ENCODE assay signal across 16 cellular contexts in the genomic region with DNA sequence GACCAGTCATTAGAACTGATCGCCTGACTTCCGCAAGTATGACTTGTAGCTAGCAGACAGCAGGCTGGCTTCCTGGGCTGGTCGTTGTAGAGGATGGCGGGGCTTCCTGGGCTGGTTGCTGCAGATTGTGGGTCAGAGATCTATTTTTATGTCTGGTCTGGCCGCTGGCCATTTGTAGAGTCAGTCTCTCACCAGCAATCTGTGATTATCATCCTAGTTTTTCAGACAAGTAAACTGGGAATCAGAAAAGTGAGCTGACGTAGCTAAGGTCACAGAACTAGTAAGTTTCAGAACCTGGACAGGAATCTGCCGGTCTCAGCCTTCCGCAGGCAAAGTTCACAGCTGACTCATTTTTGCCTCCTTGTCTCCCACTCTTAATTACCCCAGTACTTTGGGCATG. TPM values are rescaled to one million over a fixed set of nuclear protein-coding genes. Genes with fewer than 3 reads are reported as not detected.
DNase-seq lines count a peak whose midpoint lies in the region; ATAC-seq and TF ChIP-seq lines count a peak whose summit lies in the region.
"Had no signal": no experiment of that assay in that cellular context is flagged by ENCODE, and none has a peak within 500 bp of the region (broad histone marks: within the 10 kb centered on the region; RNA-seq: fewer than 3 reads in every experiment).

No MANE protein-coding gene starts in this region.

- H3K4me3 Mint-ChIP-seq in GM23338 = no peak overlapping the region
- H3K4me3 Mint-ChIP-seq: activated naive CD8-positive, alpha-beta T cell treated with anti-CD3 and anti-CD28 coated beads for 36 hours; naive thymus-derived CD8-positive, alpha-beta T cell; T-cell had no signal

- H3K4me1 ChIP-seq in GM23338 (ENCODE audit: insufficient read depth) (peaks cover 17% of the 10 kb centered on the region), Karpas-422 (ENCODE audit: low read length) (no peaks in the 10 kb centered on the region), prostate gland (replicated peaks) (no peaks in the 10 kb centered on the region)

- H3K4me2 ChIP-seq in GM23338 (peak overlapping the region; percentile 40; the same call in 1 of the 2 replicates), Karpas-422 (ENCODE audit: low read depth, low read length, poor library complexity, severe bottlenecking) (no peak overlapping the region)

- no peak overlapping the region for H3K4me3 ChIP-seq in GM23338
- H3K4me3 ChIP-seq in Karpas-422 (ENCODE audit: low read length) = no peak overlapping the region
- H3K4me3 ChIP-seq in prostate gland = no peak overlapping the region

- H3K27ac ChIP-seq in GM23338 (ENCODE audit: low read depth) (no peak overlapping the region), Karpas-422 (ENCODE audit: low read length) (no peak overlapping the region), prostate gland (no peak overlapping the region)
- H3K27ac ChIP-seq: epithelial cell of prostate had no signal

- H3K79me2 ChIP-seq in GM23338 (replicated peaks; ENCODE audit: insufficient read depth) = no peaks in the 10 kb centered on the region
- no peaks in the 10 kb centered on the region for H3K79me2 ChIP-seq in Karpas-422 (ENCODE audit: low read length)

- 0 out of 2 replicates have a peak, but pooled peaks cover 3% of the 10 kb centered on the region for H3F3A ChIP-seq in GM23338 (replicated peaks; ENCODE audit: low read depth)

- no peak for TF ChIP-seq POLR2A in prostate gland (IDR thresholded peaks at IDR 0.05)

- peaks cover 18% of the 10 kb centered on the region for H3K27me3 Mint-ChIP-seq in GM23338 (ENCODE audit: insufficient read depth, low read depth, poor library complexity)
- H3K27me3 Mint-ChIP-seq: activated naive CD8-positive, alpha-beta T cell treated with anti-CD3 and anti-CD28 coated beads for 36 hours; T-cell had no signal

- H2AFZ ChIP-seq in GM23338 (0 out of 2 replicates have a peak overlapping the region, but pooled peaks have one; percentile 76), Karpas-422 (ENCODE audit: low read length) (no peak overlapping the region)

- no peak overlapping the region for H3K27ac Mint-ChIP-seq in GM23338
- H3K27ac Mint-ChIP-seq: activated naive CD8-positive, alpha-beta T cell treated with anti-CD3 and anti-CD28 coated beads for 36 hours; naive thymus-derived CD8-positive, alpha-beta T cell; T-cell had no signal

- H4K20me1 ChIP-seq in GM23338 (replicated peaks; ENCODE audit: insufficient read depth) (no peaks in the 10 kb centered on the region), Karpas-422 (ENCODE audit: insufficient read depth, low read depth, low read length) (no peaks in the 10 kb centered on the region)

- H3K36me3 Mint-ChIP-seq in GM23338 (ENCODE audit: low read depth) = no peaks in the 10 kb centered on the region
- H3K36me3 Mint-ChIP-seq: activated naive CD8-positive, alpha-beta T cell treated with anti-CD3 and anti-CD28 coated beads for 36 hours; naive thymus-derived CD8-positive, alpha-beta T cell; T-cell had no signal

- H3K4me1 Mint-ChIP-seq in GM23338 = peaks cover 30% of the 10 kb centered on the region
- H3K4me1 Mint-ChIP-seq: activated naive CD8-positive, alpha-beta T cell treated with anti-CD3 and anti-CD28 coated beads for 36 hours; naive thymus-derived CD8-positive, alpha-beta T cell; T-cell had no signal

- DNase-seq in GM23338 (ENCODE audit: low spot score) (no peak), amniotic epithelial cell (ENCODE audit: low read depth) (peak; percentile 36), glomerular visceral epithelial cell (ENCODE audit: extremely low spot score) (peak; percentile 6), mucosa of gallbladder (ENCODE audit: low spot score) (peak; percentile 34), Karpas-422 (no peak), COR-L47 (lab: John Stamatoyannopoulos, UW) (no peak), prostate gland (ENCODE audit: low spot score) (no peak)
- DNase-seq: activated CD8-positive, alpha-beta memory T cell treated with anti-CD3 and anti-CD28 coated beads, Interleukin-2, amount 50 U/mL, for 48 hours; activated naive CD8-positive, alpha-beta T cell treated with anti-CD3 and anti-CD28 coated beads for 36 hours; GF-D8; NCI-H748 treated with DMSO at 0.1 percent for 48 hours; stimulated activated CD4-positive, alpha-beta T cell treated with anti-CD3 and anti-CD28 coated beads, Interleukin-4, amount 100 ng/mL, for 1 hour; T-cell had no signal

- intact Hi-C loops in prostate gland (cut with DNase I) = no loop called here

- H3K9me2 ChIP-seq in GM23338 (ENCODE audit: insufficient read depth) = no peaks in the 10 kb centered on the region
- no peaks in the 10 kb centered on the region for H3K9me2 ChIP-seq in Karpas-422 (replicated peaks; ENCODE audit: insufficient read depth, low read length)

- H3K9me3 ChIP-seq in Karpas-422 (ENCODE audit: low read length) (no peaks in the 10 kb centered on the region), prostate gland (no peaks in the 10 kb centered on the region)

- TF ChIP-seq CTCF in GM23338 (conservative IDR thresholded peaks at IDR 0.05; ENCODE audit: low read depth in 2 of 2) (no peak), prostate gland (IDR thresholded peaks at IDR 0.05) (no peak)

- no peak for ATAC-seq in GM23338
- no peak for ATAC-seq in GM18502 (IDR thresholded peaks at IDR 0.05; ENCODE audit: poor library complexity, unreplicated experiment)
- ATAC-seq: naive thymus-derived CD8-positive, alpha-beta T cell; T-cell had no signal

- 67% methylated on average over 8 of the region's 8 CpGs for WGBS in prostate gland

- H3K36me3 ChIP-seq in GM23338 (ENCODE audit: insufficient read depth) (no peaks in the 10 kb centered on the region), Karpas-422 (ENCODE audit: insufficient read depth, low read length) (no peaks in the 10 kb centered on the region), prostate gland (no peaks in the 10 kb centered on the region)

- no peak overlapping the region for H3K9ac ChIP-seq in Karpas-422 (ENCODE audit: low read length)

- H3K27me3 ChIP-seq in GM23338 (ENCODE audit: insufficient read depth) (no peaks in the 10 kb centered on the region), Karpas-422 (ENCODE audit: low read length) (no peaks in the 10 kb centered on the region), prostate gland (replicated peaks; ENCODE audit: insufficient read depth) (no peaks in the 10 kb centered on the region)

- H3K9me3 Mint-ChIP-seq in GM23338 = no peaks in the 10 kb centered on the region
- H3K9me3 Mint-ChIP-seq: activated naive CD8-positive, alpha-beta T cell treated with anti-CD3 and anti-CD28 coated beads for 36 hours; naive thymus-derived CD8-positive, alpha-beta T cell; T-cell had no signal

TF ChIP-seq in GM23338, 12 proteins besides CTCF, POLR2A, EP300 and RAD21:
- TF ChIP-seq STAT1 (IDR thresholded peaks at IDR 0.05; ENCODE audit: unreplicated experiment) = no peak
- no peak for TF ChIP-seq POLR2AphosphoS5 (IDR thresholded peaks at IDR 0.05; ENCODE audit: low read depth)
- TF ChIP-seq EZH2phosphoT487 (IDR thresholded peaks at IDR 0.05; ENCODE audit: unreplicated experiment) = no peak
- no peak for TF ChIP-seq ZNF114 (CRISPR knock-in tag; IDR thresholded peaks at IDR 0.05)

RNA-seq across cellular contexts. Expression of gene GPR142, which starts 19.1 kb away (rescaled TPM):
- not detected in 2 replicates for total RNA-seq in GM23338 (2014; rRNA removed; shearing (Covaris generic))
- not detected in 2 replicates for polyA plus RNA-seq in GM23338 (2016; fragmentation: Nextera tagmentation; extraction: Ambion mirVana)
- total RNA-seq in mucosa of gallbladder (0.20 TPM), prostate gland (1 to 10 TPM in 1 of 2 donors, not detected in 1; 3.6 TPM)
- total RNA-seq in Karpas-422 (2014; rRNA removed; shearing (Covaris generic); ENCODE audit: low replicate concordance) = not detected in 2 replicates
- total RNA-seq: activated naive CD8-positive, alpha-beta T cell treated with anti-CD3 and anti-CD28 coated beads for 36 hours; naive thymus-derived CD8-positive, alpha-beta T cell; T-cell had no signal

RNA-seq across cellular contexts. Expression of gene BTBD17, which starts 24.7 kb away (rescaled TPM):
- total RNA-seq in GM23338 (2014; rRNA removed; shearing (Covaris generic)) = 4.9 and 5.0 TPM in 2 replicates
- polyA plus RNA-seq in GM23338 (2016; fragmentation: Nextera tagmentation; extraction: Ambion mirVana) = 1.7 and 1.9 TPM in 2 replicates
- total RNA-seq in mucosa of gallbladder = not detected
- not detected in 2 replicates for total RNA-seq in Karpas-422 (2014; rRNA removed; shearing (Covaris generic); ENCODE audit: low replicate concordance)
- total RNA-seq in prostate gland = not detected
- total RNA-seq: activated naive CD8-positive, alpha-beta T cell treated with anti-CD3 and anti-CD28 coated beads for 36 hours; naive thymus-derived CD8-positive, alpha-beta T cell had no signal
- polyA plus RNA-seq: naive thymus-derived CD8-positive, alpha-beta T cell had no signal

RNA-seq across cellular contexts. Expression of gene GPRC5C, which starts 45.5 kb away (rescaled TPM):
- total RNA-seq in GM23338 (2014; rRNA removed; shearing (Covaris generic)) = 20.7 and 22.4 TPM in 2 replicates
- polyA plus RNA-seq in GM23338 (2016; fragmentation: Nextera tagmentation; extraction: Ambion mirVana) = 8.9 and 9.0 TPM in 2 replicates
- 148 TPM for total RNA-seq in mucosa of gallbladder
- total RNA-seq in Karpas-422 (2014; rRNA removed; shearing (Covaris generic); ENCODE audit: low replicate concordance) = not detected in 2 replicates
- 100 to 1,000 TPM in 1 of 2 donors, 10 to 100 TPM in 1; 66.3 to 186 TPM for total RNA-seq in prostate gland
- total RNA-seq: naive thymus-derived CD8-positive, alpha-beta T cell had no signal

Comparison
In these comparisons a context has a peak if more than half of its experiments do, and no peak if none do; other contexts are left out.
1. DNase-seq: peak in amniotic epithelial cell (single experiment), glomerular visceral epithelial cell (single experiment) and mucosa of gallbladder (single experiment); none in GM23338 (single experiment), Karpas-422 (single experiment), COR-L47 (single experiment) and prostate gland (single experiment).
2. RNA of gene GPRC5C, which starts 45.5 kb away (total RNA-seq): 66.3 to 186 TPM in prostate gland, 148 TPM in mucosa of gallbladder (single experiment) and 20.7 to 22.4 TPM in GM23338; not detected in Karpas-422; every median in the first group is over 10 times any median in the second.